1 cellular context compared by ENCODE assay signal in the genomic region with DNA sequence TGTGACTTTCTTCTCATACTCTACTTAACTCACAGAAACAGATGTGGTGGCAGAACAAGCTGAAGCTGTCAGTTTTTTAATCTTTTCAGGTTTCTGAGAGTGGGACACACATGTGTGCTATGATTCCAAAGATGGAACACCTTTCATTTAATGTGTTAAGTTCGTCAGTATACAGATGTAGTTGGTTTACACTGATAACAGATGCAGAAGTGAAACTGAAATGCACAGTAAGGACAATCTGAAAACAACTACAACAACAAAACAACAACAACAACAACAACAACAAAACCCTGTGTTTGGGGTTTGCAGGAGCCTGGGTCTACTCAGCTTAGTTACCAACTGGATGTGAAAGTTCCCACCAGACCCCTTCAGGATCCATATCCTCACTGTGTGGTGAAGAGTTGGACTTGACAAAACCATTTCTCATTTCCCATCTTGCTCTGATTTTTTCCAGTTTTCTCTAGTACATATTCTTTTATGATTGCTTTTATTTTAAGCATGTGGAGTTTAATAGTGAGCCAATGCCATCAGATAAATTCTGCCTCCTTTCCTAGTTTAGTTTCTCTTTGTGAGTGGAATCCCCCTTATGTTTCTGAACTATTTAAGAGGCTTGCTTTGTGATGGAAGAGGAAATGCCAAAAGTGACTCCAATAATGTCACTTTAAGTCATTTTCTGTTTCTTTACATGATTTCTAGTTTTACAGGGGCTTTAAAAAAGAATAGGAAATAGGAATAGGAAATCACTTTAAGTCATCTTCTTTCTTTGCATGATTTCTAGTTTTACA.
TF ChIP-seq lines count a peak whose summit lies in the region.

No MANE protein-coding gene starts in this region.

TF ChIP-seq in GM23338, 12 proteins besides CTCF, POLR2A, EP300 and RAD21 (continued from another document):
- no peak for TF ChIP-seq ZNF462 (CRISPR knock-in tag; IDR thresholded peaks at IDR 0.05)
- TF ChIP-seq REST (IDR thresholded peaks at IDR 0.05; ENCODE audit: unreplicated experiment), result no peak
- TF ChIP-seq EZH2phosphoT487 (IDR thresholded peaks at IDR 0.05; ENCODE audit: unreplicated experiment), result no peak
